22 cellular contexts compared by ENCODE assay signal in the genomic region with DNA sequence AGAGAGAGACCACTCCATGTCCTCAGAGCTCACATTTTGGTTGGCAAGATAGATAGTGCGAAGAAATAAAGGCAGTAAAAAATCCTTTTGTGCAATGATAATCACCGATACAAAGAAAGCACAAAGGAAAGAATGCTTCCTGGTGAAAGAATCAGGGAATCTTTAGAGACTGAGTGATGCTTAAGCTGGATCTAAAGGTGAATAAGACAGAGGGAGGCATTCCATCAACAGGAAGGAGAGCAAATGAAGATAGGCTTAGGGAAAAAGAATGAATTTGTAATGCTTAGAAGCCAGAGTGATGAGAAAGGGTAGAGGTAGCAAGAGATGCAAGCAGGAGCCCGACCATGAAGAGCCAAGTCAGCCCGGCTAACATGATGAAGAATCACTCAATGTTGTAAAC.
DNase-seq lines count a peak whose midpoint lies in the region; ATAC-seq and TF ChIP-seq lines count a peak whose summit lies in the region.
"Had no signal": no experiment of that assay in that cellular context is flagged by ENCODE, and none has a peak within 500 bp of the region (broad histone marks: within the 10 kb centered on the region; RNA-seq: fewer than 3 reads in every experiment).

No MANE protein-coding gene starts in this region.

- no peak overlapping the region for H3K4me2 ChIP-seq in H9 (ENCODE audit: insufficient read depth, insufficient read length, low read length)
- H3K4me2 ChIP-seq: A549; BLaER1 treated with 17β-estradiol and CSF1 and Interleukin-3, amounts not matched to agents 10 nM and 100 nM had no signal

- no peak overlapping the region for H3K9ac ChIP-seq in H9 (ENCODE audit: extremely low read depth, insufficient read length, low read length)
- H3K9ac ChIP-seq: BLaER1 treated with 17β-estradiol and CSF1 and Interleukin-3, amounts not matched to agents 10 nM and 100 nM had no signal

- no peak overlapping the region for H2AK5ac ChIP-seq in H9 (ENCODE audit: insufficient read length, low read length)

- H3K9me3 ChIP-seq in H9 (ENCODE audit: control insufficient read depth, low read depth, low read length) (no peaks in the 10 kb centered on the region), ectodermal cell (ENCODE audit: control insufficient read depth, low read length) (no peaks in the 10 kb centered on the region)
- H3K9me3 ChIP-seq: A549, BE2C had no signal

- H3K36me3 ChIP-seq in ectodermal cell (ENCODE audit: control insufficient read depth, insufficient read depth, low read length): no peaks in the 10 kb centered on the region
- H3K36me3 ChIP-seq: BE2C; BLaER1 treated with 17β-estradiol and CSF1 and Interleukin-3, amounts not matched to agents 10 nM and 100 nM had no signal

- TF ChIP-seq CTCF in H9 (conservative IDR thresholded peaks at IDR 0.05) (no peak), neural crest cell (conservative IDR thresholded peaks at IDR 0.05) (no peak), MCF 10A (IDR thresholded peaks at IDR 0.05; ENCODE audit: unreplicated experiment) (no peak)

- no peaks in the 10 kb centered on the region for H3K79me1 ChIP-seq in H9 (ENCODE audit: insufficient read depth, low read depth, low read length, poor library complexity, severe bottlenecking)

- H3K79me2 ChIP-seq in H9 (ENCODE audit: insufficient read depth, low read length): no peaks in the 10 kb centered on the region

- no peak overlapping the region for H2AFZ ChIP-seq in H9 (ENCODE audit: low read length)

- H3K56ac ChIP-seq in H9 (ENCODE audit: insufficient read length, low read depth, low read length): no peak overlapping the region

- intact Hi-C loops in MCF 10A (cut with micrococcal nuclease): no loop called here

- BruUV-seq in MCF 10A (replicated peaks; lab: Mats Ljungman, UMichigan): no TSS peak

- no peak for ATAC-seq in HG02678 (IDR thresholded peaks at IDR 0.05; ENCODE audit: unreplicated experiment)
- ATAC-seq: A549 had no signal

- H4K20me1 ChIP-seq in H9 (ENCODE audit: control insufficient read depth, insufficient read depth, insufficient read length): no peaks in the 10 kb centered on the region
- H4K20me1 ChIP-seq: BLaER1 treated with 17β-estradiol and CSF1 and Interleukin-3, amounts not matched to agents 10 nM and 100 nM had no signal

- no peak overlapping the region for H3T11ph ChIP-seq in H9 (ENCODE audit: low read length)

- H3K14ac ChIP-seq in H9 (ENCODE audit: insufficient read depth, low read length): no peak overlapping the region

- H2BK20ac ChIP-seq in H9 (ENCODE audit: low read depth, low read length, poor library complexity, severe bottlenecking): no peak overlapping the region

- H3K9me3 Mint-ChIP-seq in H9: no peaks in the 10 kb centered on the region
- peaks cover 3% of the 10 kb centered on the region for H3K9me3 Mint-ChIP-seq in neural crest cell
- no peaks in the 10 kb centered on the region for H3K9me3 Mint-ChIP-seq in MCF 10A (ENCODE audit: unreplicated experiment)
- H3K9me3 Mint-ChIP-seq: CD4-positive, alpha-beta T cell had no signal

- CTCF ChIA-PET in MCF 10A (lab: Yijun Ruan, JAX): interaction anchor here (0.6 kb wide), 1 partner anchor 46 kb away, joined by 3 read pairs; no protein-coding TSS in a partner anchor

- H3K27me3 Mint-ChIP-seq in H9 (ENCODE audit: low read depth) (no peaks in the 10 kb centered on the region), neural crest cell (ENCODE audit: low read depth) (no peaks in the 10 kb centered on the region), MCF 10A (ENCODE audit: insufficient read depth, unreplicated experiment) (no peaks in the 10 kb centered on the region)
- H3K27me3 Mint-ChIP-seq: CD8-positive, alpha-beta memory T cell had no signal

- H3K27me3 ChIP-seq in H9 (ENCODE audit: insufficient read depth, low read length) (no peaks in the 10 kb centered on the region), ectodermal cell (ENCODE audit: control insufficient read depth, insufficient read depth, low read length, poor library complexity, severe bottlenecking) (no peaks in the 10 kb centered on the region)
- H3K27me3 ChIP-seq: BE2C; BLaER1 treated with 17β-estradiol and CSF1 and Interleukin-3, amounts not matched to agents 10 nM and 100 nM had no signal

- H2BK120ac ChIP-seq in H9 (ENCODE audit: low read depth, low read length, poor library complexity, severe bottlenecking): no peak overlapping the region

- H3K18ac ChIP-seq in H9 (ENCODE audit: insufficient read length, low read depth, low read length): no peak overlapping the region

- no peak overlapping the region for H3K4me3 ChIP-seq in ectodermal cell (ENCODE audit: insufficient read depth, low read depth, low read length)
- H3K4me3 ChIP-seq: A549; BLaER1 treated with 17β-estradiol and CSF1 and Interleukin-3, amounts not matched to agents 10 nM and 100 nM had no signal

- H3K23ac ChIP-seq in H9 (ENCODE audit: insufficient read length, low read depth, low read length): no peak overlapping the region

- no peak overlapping the region for H3K4ac ChIP-seq in H9 (ENCODE audit: low read depth, low read length)

- no peak overlapping the region for H4K8ac ChIP-seq in H9 (replicated peaks; ENCODE audit: insufficient read length, low read depth, low read length)

- H3K27ac Mint-ChIP-seq in H9: peak overlapping the region; percentile 2 to 77 (median 8); a peak in 4 of 7 replicates
- peak overlapping the region; percentile 39 for H3K27ac Mint-ChIP-seq in neural crest cell (ENCODE audit: unreplicated experiment)
- H3K27ac Mint-ChIP-seq in MCF 10A (ENCODE audit: low read depth, unreplicated experiment): no peak overlapping the region
- H3K27ac Mint-ChIP-seq: CD14-positive monocyte; CD4-positive, alpha-beta T cell; CD8-positive, alpha-beta memory T cell had no signal

- peaks cover 19% of the 10 kb centered on the region in 2 experiments for H3K4me1 Mint-ChIP-seq in H9
- peaks cover 54% of the 10 kb centered on the region for H3K4me1 Mint-ChIP-seq in neural crest cell
- H3K4me1 Mint-ChIP-seq in MCF 10A (ENCODE audit: insufficient read depth, unreplicated experiment): no peaks in the 10 kb centered on the region
- H3K4me1 Mint-ChIP-seq: CD14-positive monocyte; CD8-positive, alpha-beta memory T cell had no signal

- DNase-seq in H9 (no peak), neural crest cell (ENCODE audit: low read depth, low spot score) (no peak), MCF 10A (ENCODE audit: unreplicated experiment) (no peak), NCI-H345 (lab: John Stamatoyannopoulos, UW) (no peak), hypothalamus (lab: John Stamatoyannopoulos, UW) (no peak)
- DNase-seq: 8988T; ACHN; AML-193; BE2C; CD4-positive, alpha-beta T cell; CD8-positive, alpha-beta memory T cell; DMS 273 treated with DMSO at 0.1 percent for 48 hours; DMS79; EL; GF-D8; GOT3; HCEC 1CT had no signal

- H4K91ac ChIP-seq in H9 (ENCODE audit: insufficient read length, low read depth, low read length): no peak overlapping the region

- no peaks in the 10 kb centered on the region for H3K23me2 ChIP-seq in H9 (ENCODE audit: insufficient read length, low read depth, low read length, poor library complexity, severe bottlenecking)

- H3K4me3 Mint-ChIP-seq in H9 (no peak overlapping the region), neural crest cell (no peak overlapping the region), MCF 10A (ENCODE audit: unreplicated experiment) (no peak overlapping the region)
- H3K4me3 Mint-ChIP-seq: CD14-positive monocyte; CD4-positive, alpha-beta T cell; CD8-positive, alpha-beta memory T cell had no signal

- H2BK5ac ChIP-seq in H9 (ENCODE audit: insufficient read length, low read length): no peak overlapping the region

- no peak overlapping the region for H4K5ac ChIP-seq in H9 (ENCODE audit: insufficient read length, low read depth, low read length)

- no peak overlapping the region for H2BK15ac ChIP-seq in H9 (ENCODE audit: low read depth, low read length)

- H3K27ac ChIP-seq in H9 (ENCODE audit: insufficient read length, low read depth, low read length) (no peak overlapping the region), ectodermal cell (ENCODE audit: insufficient read depth, low read depth, low read length, poor library complexity, severe bottlenecking) (peak overlapping the region; percentile 72)
- H3K27ac ChIP-seq: A549; BLaER1 treated with 17β-estradiol and CSF1 and Interleukin-3, amounts not matched to agents 10 nM and 100 nM had no signal

- H3K4me1 ChIP-seq in H9 (ENCODE audit: insufficient read depth, low read length) (peaks cover 2% of the 10 kb centered on the region; the same call in 1 of the 2 replicates), ectodermal cell (ENCODE audit: control insufficient read depth, insufficient read depth, low read length) (peaks cover 15% of the 10 kb centered on the region)
- H3K4me1 ChIP-seq: A549, BE2C had no signal

- WGBS in H9 (ENCODE audit: extremely low coverage, insufficient read length, low lambda C conversion rate): no CpG with 5 or more reads among the region's 4 CpGs
- WGBS in ectodermal cell, 2 experiments: 52 to 65% methylated on average over 4 of the region's 4 CpGs

- H3K36me3 Mint-ChIP-seq in H9 (ENCODE audit: insufficient read depth in 1 of 3, low read depth in 3 of 3) (peaks cover 0 to under 1% (median 0%) of the 10 kb centered on the region in 3 experiments; a peak in 1 of 7 replicates), neural crest cell (ENCODE audit: low read depth) (no peaks in the 10 kb centered on the region), MCF 10A (ENCODE audit: insufficient read depth, unreplicated experiment) (no peaks in the 10 kb centered on the region)
- H3K36me3 Mint-ChIP-seq: CD14-positive monocyte; CD8-positive, alpha-beta memory T cell had no signal

- POLR2A ChIA-PET in MCF 10A (lab: Yijun Ruan, JAX): no interaction called here

- no peak overlapping the region for H2BK12ac ChIP-seq in H9 (ENCODE audit: insufficient read length, low read depth, low read length)
